In genomic region chr10:63940277-63940972, GRCh38 we compare ENCODE assay signal across 27 cellular contexts.
"Had no signal": no experiment of that assay in that cellular context is flagged by ENCODE, and none has a peak within 500 bp of the region (broad histone marks: within the 10 kb centered on the region; RNA-seq: fewer than 3 reads in every experiment).

No MANE protein-coding gene starts in this region.

- H3K4me3 ChIP-seq: left lung, lower lobe of right lung, neural progenitor cell, ovary, right atrium auricular region, right lobe of liver, smooth muscle cell, stomach, testis, thyroid gland, transverse colon, upper lobe of left lung, vagina had no signal

- H3K27ac ChIP-seq: left lung, lower lobe of right lung, neural progenitor cell, neutrophil, ovary, right atrium auricular region, right lobe of liver, stomach, testis, thyroid gland, transverse colon, upper lobe of left lung, vagina had no signal

- H3K9me3 ChIP-seq: left lung, lower lobe of right lung, neutrophil, ovary, right atrium auricular region, right lobe of liver, stomach, testis, thyroid gland, transverse colon, upper lobe of left lung, vagina had no signal

- H3K9ac ChIP-seq: neural progenitor cell had no signal

- FAIRE-seq: islet of Langerhans, kidney had no signal

- H2AFZ ChIP-seq: neural progenitor cell had no signal

- DNase-seq: hippocampal formation; immature natural killer cell; kidney; left colon; left lung; lower lobe of right lung; mammary epithelial cell; mesenchymal stem cell; naive thymus-derived CD8-positive, alpha-beta T cell; occipital lobe; ovary; right lobe of liver; stimulated activated CD4-positive, alpha-beta T cell treated with anti-CD3 and anti-CD28 coated beads, Interleukin-1b, Interleukin-23, amount 100 ng/mL, for 48 hours; stimulated activated CD4-positive, alpha-beta T cell treated with anti-CD3 and anti-CD28 coated beads, Interleukin-4, amount 100 ng/mL, for 1 hour; stimulated activated naive B cell treated with anti-CD40 and anti-IgM and Interleukin-4, amounts not matched to agents 10 μg/mL and 1 μg/mL and 100 μg/mL, for 72 hours; stimulated activated naive CD8-positive, alpha-beta T cell treated with anti-CD3 and anti-CD28 coated beads, Interleukin-15, Interleukin-2, amounts not matched to agents 100 U/mL and 50 U/mL, for 24 hours; stomach; testis; thyroid gland; transverse colon; upper lobe of left lung had no signal

- H3K36me3 ChIP-seq: left lung, lower lobe of right lung, neural progenitor cell, neutrophil, ovary, right atrium auricular region, right lobe of liver, stomach, thyroid gland, transverse colon, upper lobe of left lung, vagina had no signal

- H3K4me2 ChIP-seq: neural progenitor cell, smooth muscle cell had no signal

- H3K4me1 ChIP-seq: left lung, lower lobe of right lung, neural progenitor cell, right atrium auricular region, right lobe of liver, stomach, testis, transverse colon, upper lobe of left lung, vagina had no signal

- H3K27me3 ChIP-seq: left lung, neural progenitor cell, neutrophil, ovary, right atrium auricular region, right lobe of liver, stomach, testis, thyroid gland, transverse colon, upper lobe of left lung, vagina had no signal

- ATAC-seq: left colon; left lung; lower lobe of right lung; naive thymus-derived CD8-positive, alpha-beta T cell; right lobe of liver; stimulated activated naive B cell treated with anti-CD40 and anti-IgM and Interleukin-4, amounts not matched to agents 10 μg/mL and 1 μg/mL and 100 μg/mL, for 72 hours; stimulated activated naive CD8-positive, alpha-beta T cell treated with anti-CD3 and anti-CD28 coated beads, Interleukin-15, Interleukin-2, amounts not matched to agents 100 U/mL and 50 U/mL, for 24 hours had no signal
